Comparison of ENCODE assay signal across 8 cellular contexts in genomic region chr17:75515523-75516254, GRCh38. TPM values are rescaled to one million over a fixed set of nuclear protein-coding genes. Genes with fewer than 3 reads are reported as not detected.
DNase-seq lines count a peak whose midpoint lies in the region; ATAC-seq and TF ChIP-seq lines count a peak whose summit lies in the region.

Gene CASKIN2, minus strand, starts transcription at chr17:75515537. Its CDS starts 1,733 bp downstream, at chr17:75513804.

- H3K36me3 ChIP-seq in BE2C (peaks cover 7% of the 10 kb centered on the region), ectodermal cell (ENCODE audit: control insufficient read depth, insufficient read depth, low read length) (no peaks in the 10 kb centered on the region), lower lobe of right lung (peaks cover 23% of the 10 kb centered on the region)

- H3K27me3 ChIP-seq in BE2C: no peaks in the 10 kb centered on the region
- no peaks in the 10 kb centered on the region for H3K27me3 ChIP-seq in ectodermal cell (ENCODE audit: control insufficient read depth, insufficient read depth, low read length, poor library complexity, severe bottlenecking)
- H3K27me3 ChIP-seq in lower lobe of right lung (ENCODE audit: low read depth): no peaks in the 10 kb centered on the region

- H3K9me3 Mint-ChIP-seq in activated CD8-positive, alpha-beta T cell treated with anti-CD3 and anti-CD28 coated beads for 36 hours: no peaks in the 10 kb centered on the region

- H3K27ac ChIP-seq in ectodermal cell (ENCODE audit: insufficient read depth, low read depth, low read length, poor library complexity, severe bottlenecking) (no peak within 1 kb of the TSS), lower lobe of right lung (peak within 1 kb of the TSS; percentile 86)

- peak within 1 kb of the TSS; percentile 74 for H3K4me3 Mint-ChIP-seq in activated CD8-positive, alpha-beta T cell treated with anti-CD3 and anti-CD28 coated beads for 36 hours

- H3K4me3 ChIP-seq in BE2C (ENCODE audit: low read depth, low read length) (peak within 1 kb of the TSS; percentile 82), ectodermal cell (ENCODE audit: insufficient read depth, low read depth, low read length) (peak within 1 kb of the TSS; percentile 61), lower lobe of right lung (peak within 1 kb of the TSS; percentile 68)

- 0 to 1% methylated on average over 75 of the region's 75 CpGs for WGBS in ectodermal cell, 2 experiments

- DNase-seq in BE2C: peak; percentile 98
- DNase-seq in NCI-H748 (lab: John Stamatoyannopoulos, UW; ENCODE audit: unreplicated experiment): peak; percentile 88
- peak; percentile 89 for DNase-seq in activated CD8-positive, alpha-beta T cell treated with anti-CD3 and anti-CD28 coated beads for 36 hours
- DNase-seq in lower lobe of right lung: peak; percentile 94
- peak; percentile 76 to 86 for DNase-seq in stimulated activated CD4-positive, alpha-beta T cell treated with anti-CD3 and anti-CD28 coated beads, Interleukin-4, amount 100 ng/mL, for 4 hours

- peaks cover 28% of the 10 kb centered on the region for H3K4me1 Mint-ChIP-seq in activated CD8-positive, alpha-beta T cell treated with anti-CD3 and anti-CD28 coated beads for 36 hours (ENCODE audit: low read depth)

- POLR2A ChIA-PET in activated CD8-positive, alpha-beta T cell treated with anti-CD3 and anti-CD28 coated beads for 36 hours (lab: Charles Lee): interaction anchor here (0.6 to 2.1 kb wide), 11 partner anchors 9 to 1573 kb away, joined by 3 to 12 read pairs (median 4); partner anchors contain the start of genes GGA3, LLGL2, MIF4GD and MRPS7

- H3K27me3 Mint-ChIP-seq in activated CD8-positive, alpha-beta T cell treated with anti-CD3 and anti-CD28 coated beads for 36 hours: no peaks in the 10 kb centered on the region

- H3K9me3 ChIP-seq in BE2C: no peaks in the 10 kb centered on the region
- H3K9me3 ChIP-seq in ectodermal cell (ENCODE audit: control insufficient read depth, low read length): no peaks in the 10 kb centered on the region
- no peaks in the 10 kb centered on the region for H3K9me3 ChIP-seq in lower lobe of right lung

- ATAC-seq in GM19351 (IDR thresholded peaks at IDR 0.05; ENCODE audit: unreplicated experiment) (peak; percentile 34), HG03571 (IDR thresholded peaks at IDR 0.05; ENCODE audit: unreplicated experiment) (peak; percentile 34), lower lobe of right lung (peak; percentile 91 to 92)
- ATAC-seq in activated CD8-positive, alpha-beta T cell treated with anti-CD3 and anti-CD28 coated beads for 36 hours: peak; percentile 71

- no peak within 1 kb of the TSS for H3K27ac Mint-ChIP-seq in activated CD8-positive, alpha-beta T cell treated with anti-CD3 and anti-CD28 coated beads for 36 hours

- TF ChIP-seq CTCF in BE2C (IDR thresholded peaks at IDR 0.05; ENCODE audit: low read depth, low read length) (peak; percentile 97), lower lobe of right lung (IDR thresholded peaks at IDR 0.05) (peak; percentile 90)
- peak; percentile 98 for TF ChIP-seq CTCF in activated CD8-positive, alpha-beta T cell treated with anti-CD3 and anti-CD28 coated beads for 36 hours (IDR thresholded peaks at IDR 0.05)

- peaks cover 23% of the 10 kb centered on the region for H3K36me3 Mint-ChIP-seq in activated CD8-positive, alpha-beta T cell treated with anti-CD3 and anti-CD28 coated beads for 36 hours (ENCODE audit: low read depth)

- CTCF ChIA-PET in activated CD8-positive, alpha-beta T cell treated with anti-CD3 and anti-CD28 coated beads for 36 hours (lab: Charles Lee): interaction anchor here (1.0 to 4.3 kb wide), 13 partner anchors 10 to 254 kb away, joined by 3 to 25 read pairs (median 4); partner anchors contain the start of genes GGA3, LLGL2, MIF4GD and MRPS7

- intact Hi-C loops in activated CD8-positive, alpha-beta T cell treated with anti-CD3 and anti-CD28 coated beads for 36 hours (cut with micrococcal nuclease): loop anchor here (5.0 kb wide), 1 partner anchor 88 kb away; no protein-coding TSS in a partner anchor
- intact Hi-C loops in lower lobe of right lung (cut with DNase I): no loop called here

- H3K4me1 ChIP-seq in BE2C (no peaks in the 10 kb centered on the region), ectodermal cell (ENCODE audit: control insufficient read depth, insufficient read depth, low read length) (peaks cover 6% of the 10 kb centered on the region), lower lobe of right lung (peaks cover 52% of the 10 kb centered on the region)

RNA-seq across cellular contexts. Expression of gene CASKIN2, which starts in this region (rescaled TPM):
- polyA plus RNA-seq in BE2C (2012; ENCODE audit: insufficient read depth, insufficient read length, low read depth): 28.5 TPM
- 1 to 10 TPM; 2.2 to 2.5 TPM for total RNA-seq in activated CD8-positive, alpha-beta T cell treated with anti-CD3 and anti-CD28 coated beads for 36 hours
- polyA plus RNA-seq in ectodermal cell (2013, experiment 1 of 4): 24.0 TPM
- polyA plus RNA-seq in ectodermal cell (2013, experiment 2 of 4): 24.3 TPM
- 15.2 TPM for polyA plus RNA-seq in ectodermal cell (2013, experiment 3 of 4)
- polyA plus RNA-seq in ectodermal cell (2013, experiment 4 of 4): 16.6 TPM
- total RNA-seq in lower lobe of right lung: 68.8 TPM

Comparison
In these comparisons a context has a peak if more than half of its experiments do, and no peak if none do; other contexts are left out.
1. RNA of gene CASKIN2 (total RNA-seq): 68.8 TPM in lower lobe of right lung (single experiment); 2.2 to 2.5 TPM in activated CD8-positive, alpha-beta T cell treated with anti-CD3 and anti-CD28 coated beads for 36 hours; every median in the first group is over 10 times any median in the second.
2. ATAC-seq: peak in every context shown above with its lines; median percentile 92 in lower lobe of right lung; 71 in activated CD8-positive, alpha-beta T cell treated with anti-CD3 and anti-CD28 coated beads for 36 hours; 34 in GM19351; 34 in HG03571.
3. Peak in every context shown above with its lines, with median percentiles within 50 percentile points of each other: DNase-seq, H3K4me3 ChIP-seq and CTCF ChIP-seq.